12 cellular contexts compared by ENCODE assay signal in genomic region chr7:69674701-69675182, GRCh38.
A peak's percentile ranks its signal among the peaks of the same experiment; 100 is the strongest.
DNase-seq lines count a peak whose midpoint lies in the region; ATAC-seq and TF ChIP-seq lines count a peak whose summit lies in the region.
"Had no signal": no experiment of that assay in that cellular context is flagged by ENCODE, and none has a peak within 500 bp of the region (broad histone marks: within the 10 kb centered on the region; RNA-seq: fewer than 3 reads in every experiment).

No MANE protein-coding gene starts in this region.

- TF ChIP-seq CTCF in WERI-Rb-1 (IDR thresholded peaks at IDR 0.05; ENCODE audit: low read depth, low read length) = no peak
- TF ChIP-seq CTCF in right lobe of liver (IDR thresholded peaks at IDR 0.05) = no peak

- no peaks in the 10 kb centered on the region for H3K27me3 Mint-ChIP-seq in activated CD4-positive, alpha-beta T cell treated with anti-CD3 and anti-CD28 coated beads, Interleukin-2, amount 10 ng/mL, durations not matched to agents 24 days and 14 days

- peak; percentile 73 for ATAC-seq in GM18520 (IDR thresholded peaks at IDR 0.05; ENCODE audit: unreplicated experiment)
- ATAC-seq in GM21515 (IDR thresholded peaks at IDR 0.05; ENCODE audit: unreplicated experiment) = peak; percentile 78
- ATAC-seq in HG03139 (IDR thresholded peaks at IDR 0.05; ENCODE audit: unreplicated experiment) = peak; percentile 72
- ATAC-seq in right lobe of liver = no peak

- H3K4me1 ChIP-seq in right lobe of liver = no peaks in the 10 kb centered on the region
- H3K4me1 ChIP-seq: parathyroid adenoma had no signal

- no peak overlapping the region for H3K4me3 ChIP-seq in WERI-Rb-1 (ENCODE audit: low read depth, low read length)
- no peak overlapping the region for H3K4me3 ChIP-seq in right lobe of liver
- H3K4me3 ChIP-seq: coronary artery had no signal

- H3K9me3 ChIP-seq in WERI-Rb-1 (ENCODE audit: severe bottlenecking) (no peaks in the 10 kb centered on the region), right lobe of liver (no peaks in the 10 kb centered on the region)

- H3K27me3 ChIP-seq in WERI-Rb-1 (ENCODE audit: insufficient read depth, low read depth, severe bottlenecking) (no peaks in the 10 kb centered on the region), right lobe of liver (no peaks in the 10 kb centered on the region)

- H3K4me3 Mint-ChIP-seq in activated CD4-positive, alpha-beta T cell treated with anti-CD3 and anti-CD28 coated beads, Interleukin-2, amount 10 ng/mL, durations not matched to agents 24 days and 14 days = no peak overlapping the region

- H3K4me1 Mint-ChIP-seq in activated CD4-positive, alpha-beta T cell treated with anti-CD3 and anti-CD28 coated beads, Interleukin-2, amount 10 ng/mL, durations not matched to agents 24 days and 14 days = no peaks in the 10 kb centered on the region

- DNase-seq in islet precursor cell (peak; percentile 63), WERI-Rb-1 (no peak), right lobe of liver (no peak)
- no peak for DNase-seq in activated CD4-positive, alpha-beta T cell treated with anti-CD3 and anti-CD28 coated beads, Interleukin-2, amount 10 ng/mL, durations not matched to agents 24 days and 14 days
- no peak for DNase-seq in stimulated activated CD4-positive, alpha-beta T cell treated with anti-CD3 and anti-CD28 coated beads, Interleukin-1b, Interleukin-23, amount 100 ng/mL, for 48 hours
- DNase-seq: activated T-cell treated with anti-CD3 and anti-CD28 coated beads, Interleukin-2, amount 50 U/mL, for 1 hour; NCI-H1694 treated with DMSO at 0.1 percent for 48 hours had no signal

- intact Hi-C loops in activated CD4-positive, alpha-beta T cell treated with anti-CD3 and anti-CD28 coated beads, Interleukin-2, amount 10 ng/mL, durations not matched to agents 24 days and 14 days (cut with micrococcal nuclease) = no loop called here
- intact Hi-C loops in right lobe of liver (cut with DNase I) = no loop called here

- no peak for TF ChIP-seq POLR2A in right lobe of liver (IDR thresholded peaks at IDR 0.05)

- H3K27ac ChIP-seq in WERI-Rb-1 (no peak overlapping the region), right lobe of liver (no peak overlapping the region)
- H3K27ac ChIP-seq: coronary artery, parathyroid adenoma had no signal

- H3K36me3 ChIP-seq in WERI-Rb-1 = no peaks in the 10 kb centered on the region
- no peaks in the 10 kb centered on the region for H3K36me3 ChIP-seq in right lobe of liver

- WGBS in right lobe of liver (ENCODE audit: insufficient coverage, low coverage, low lambda C conversion rate, missing lambda C conversion rate) = 60% methylated on average over 4 of the region's 4 CpGs

- H3K36me3 Mint-ChIP-seq in activated CD4-positive, alpha-beta T cell treated with anti-CD3 and anti-CD28 coated beads, Interleukin-2, amount 10 ng/mL, durations not matched to agents 24 days and 14 days (ENCODE audit: low read depth) = no peaks in the 10 kb centered on the region

- no peaks in the 10 kb centered on the region for H3K9me3 Mint-ChIP-seq in activated CD4-positive, alpha-beta T cell treated with anti-CD3 and anti-CD28 coated beads, Interleukin-2, amount 10 ng/mL, durations not matched to agents 24 days and 14 days

- H3K27ac Mint-ChIP-seq in activated CD4-positive, alpha-beta T cell treated with anti-CD3 and anti-CD28 coated beads, Interleukin-2, amount 10 ng/mL, durations not matched to agents 24 days and 14 days = no peak overlapping the region

Comparison
In these comparisons a context has a peak if more than half of its experiments do, and no peak if none do; other contexts are left out.
1. ATAC-seq: peak in GM18520 (single experiment), GM21515 (single experiment) and HG03139 (single experiment); none in right lobe of liver (0 of 4).